ENCODE assay signal across 1 cellular context in the genomic region with DNA sequence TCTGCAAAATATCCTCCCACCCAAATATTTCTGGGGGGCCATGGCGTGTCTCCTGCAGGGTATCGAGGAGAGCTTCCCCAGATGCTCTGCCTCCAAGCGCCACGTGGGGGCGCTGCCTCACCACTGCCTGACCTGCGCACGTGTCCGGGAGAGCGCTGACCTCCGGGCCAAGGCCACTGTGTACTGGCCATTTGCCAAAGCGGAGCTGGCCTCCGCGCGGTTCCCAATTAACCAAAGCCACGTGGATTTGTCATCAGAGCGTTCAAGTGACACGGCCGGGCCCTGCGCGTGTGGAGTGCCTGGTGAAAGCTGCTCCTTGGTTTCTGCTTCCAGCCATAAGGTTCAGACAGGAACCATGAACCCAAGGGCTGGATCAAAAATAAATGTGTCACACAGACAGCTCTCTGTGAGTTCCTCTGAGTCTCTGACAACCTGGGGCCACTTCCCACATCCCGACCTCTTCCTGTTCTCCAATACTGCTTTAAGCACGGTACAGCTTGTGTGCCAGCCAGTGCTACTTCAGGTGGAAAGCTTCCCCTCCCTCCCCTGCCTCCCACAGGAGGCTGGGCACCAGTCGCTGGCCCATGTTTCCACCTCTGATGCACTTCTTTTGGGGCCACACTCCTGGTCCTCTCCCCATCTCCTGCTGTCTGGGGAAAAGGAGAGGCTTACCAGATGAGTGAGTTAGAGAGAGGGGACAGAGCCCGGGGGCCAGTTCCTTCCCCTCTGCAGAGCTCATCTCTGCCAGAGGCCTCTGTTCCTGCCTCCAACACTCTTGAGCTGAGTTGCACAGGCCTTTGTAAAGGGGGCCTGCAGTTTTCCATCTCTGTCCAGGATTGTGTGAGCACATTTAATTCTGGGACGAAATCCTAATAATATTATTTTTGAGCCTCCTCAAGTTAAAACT.
TF ChIP-seq lines count a peak whose summit lies in the region.

No MANE protein-coding gene starts in this region.

TF ChIP-seq in HepG2, 621 proteins besides CTCF, POLR2A, EP300 and RAD21 (continued from another document and continues in another):
- TF ChIP-seq FOXP4 (CRISPR knock-in tag; IDR thresholded peaks at IDR 0.05) (peak; percentile 71), ZFP62 (CRISPR knock-in tag; IDR thresholded peaks at IDR 0.05) (no peak), ZNF615 (CRISPR knock-in tag; IDR thresholded peaks at IDR 0.05; ENCODE audit: borderline replicate concordance) (0 out of 2 replicates have a peak, but pooled peaks have one; percentile 35), NFIB (CRISPR knock-in tag; IDR thresholded peaks at IDR 0.05; ENCODE audit: borderline replicate concordance) (no peak), ELF3 (CRISPR knock-in tag; IDR thresholded peaks at IDR 0.05) (peak; percentile 73), ZBTB10 (CRISPR knock-in tag; IDR thresholded peaks at IDR 0.05; ENCODE audit: borderline replicate concordance) (no peak), ATF7 (IDR thresholded peaks at IDR 0.05) (no peak), ATF7 (CRISPR knock-in tag; IDR thresholded peaks at IDR 0.05) (no peak), BRCA1 (CRISPR knock-in tag; IDR thresholded peaks at IDR 0.05) (no peak), ZBTB21 (CRISPR knock-in tag; IDR thresholded peaks at IDR 0.05) (no peak), ZNF496 (CRISPR knock-in tag; IDR thresholded peaks at IDR 0.05; ENCODE audit: insufficient replicate concordance) (no peak), RCOR2 (CRISPR knock-in tag; IDR thresholded peaks at IDR 0.05) (0 out of 2 replicates have a peak, but pooled peaks have one; percentile 27), TBP (CRISPR knock-in tag; IDR thresholded peaks at IDR 0.05) (no peak), ZNF501 (CRISPR knock-in tag; IDR thresholded peaks at IDR 0.05) (peak; percentile 84), ZNF605 (CRISPR knock-in tag; IDR thresholded peaks at IDR 0.05) (no peak; the same call in 1 of the 2 replicates), ZBTB39 (CRISPR knock-in tag; IDR thresholded peaks at IDR 0.05) (no peak), NFYB (CRISPR knock-in tag; IDR thresholded peaks at IDR 0.05) (peak; percentile 46; the same call in 1 of the 2 replicates), ZNF713 (CRISPR knock-in tag; IDR thresholded peaks at IDR 0.05) (no peak), ZNF749 (CRISPR knock-in tag; IDR thresholded peaks at IDR 0.05; ENCODE audit: borderline replicate concordance) (peak; percentile 73; the same call in 1 of the 2 replicates), MIXL1 (CRISPR knock-in tag; IDR thresholded peaks at IDR 0.05) (peak; percentile 91), ZNF281 (CRISPR knock-in tag; IDR thresholded peaks at IDR 0.05; ENCODE audit: borderline replicate concordance) (no peak), ZNF382 (CRISPR knock-in tag; IDR thresholded peaks at IDR 0.05; ENCODE audit: borderline replicate concordance) (no peak), TBX2 (CRISPR knock-in tag; IDR thresholded peaks at IDR 0.05; ENCODE audit: borderline replicate concordance) (peak; percentile 70; the same call in 1 of the 2 replicates), CREM (IDR thresholded peaks at IDR 0.05) (peak; percentile 24; the same call in 1 of the 2 replicates), CREM (CRISPR knock-in tag; IDR thresholded peaks at IDR 0.05) (no peak), SNAI1 (CRISPR knock-in tag; IDR thresholded peaks at IDR 0.05; ENCODE audit: borderline replicate concordance) (no peak), SMARCC2 (IDR thresholded peaks at IDR 0.05) (no peak), ZEB1 (IDR thresholded peaks at IDR 0.05; ENCODE audit: insufficient replicate concordance, low read depth) (no peak), KDM1A (CRISPR knock-in tag; IDR thresholded peaks at IDR 0.05) (no peak), ZNF557 (CRISPR knock-in tag; IDR thresholded peaks at IDR 0.05) (no peak), NAIF1 (CRISPR knock-in tag; IDR thresholded peaks at IDR 0.05; ENCODE audit: borderline replicate concordance) (peak; percentile 42; the same call in 1 of the 2 replicates), PRPF4 (IDR thresholded peaks at IDR 0.05; ENCODE audit: low read depth, low read length, poor library complexity, severe bottlenecking) (no peak), HNRNPUL1 (IDR thresholded peaks at IDR 0.05; ENCODE audit: low read depth, low read length) (no peak), ZNF33B (CRISPR knock-in tag; IDR thresholded peaks at IDR 0.05) (0 out of 2 replicates have a peak, but pooled peaks have one; percentile 35), MAFF (IDR thresholded peaks at IDR 0.05; ENCODE audit: low read depth, low read length) (no peak), ETS1 (CRISPR knock-in tag; IDR thresholded peaks at IDR 0.05) (no peak), ZFP82 (CRISPR knock-in tag; IDR thresholded peaks at IDR 0.05; ENCODE audit: borderline replicate concordance) (no peak), ZMYM2 (CRISPR knock-in tag; IDR thresholded peaks at IDR 0.05) (no peak)
- TF ChIP-seq, protein P1, sequence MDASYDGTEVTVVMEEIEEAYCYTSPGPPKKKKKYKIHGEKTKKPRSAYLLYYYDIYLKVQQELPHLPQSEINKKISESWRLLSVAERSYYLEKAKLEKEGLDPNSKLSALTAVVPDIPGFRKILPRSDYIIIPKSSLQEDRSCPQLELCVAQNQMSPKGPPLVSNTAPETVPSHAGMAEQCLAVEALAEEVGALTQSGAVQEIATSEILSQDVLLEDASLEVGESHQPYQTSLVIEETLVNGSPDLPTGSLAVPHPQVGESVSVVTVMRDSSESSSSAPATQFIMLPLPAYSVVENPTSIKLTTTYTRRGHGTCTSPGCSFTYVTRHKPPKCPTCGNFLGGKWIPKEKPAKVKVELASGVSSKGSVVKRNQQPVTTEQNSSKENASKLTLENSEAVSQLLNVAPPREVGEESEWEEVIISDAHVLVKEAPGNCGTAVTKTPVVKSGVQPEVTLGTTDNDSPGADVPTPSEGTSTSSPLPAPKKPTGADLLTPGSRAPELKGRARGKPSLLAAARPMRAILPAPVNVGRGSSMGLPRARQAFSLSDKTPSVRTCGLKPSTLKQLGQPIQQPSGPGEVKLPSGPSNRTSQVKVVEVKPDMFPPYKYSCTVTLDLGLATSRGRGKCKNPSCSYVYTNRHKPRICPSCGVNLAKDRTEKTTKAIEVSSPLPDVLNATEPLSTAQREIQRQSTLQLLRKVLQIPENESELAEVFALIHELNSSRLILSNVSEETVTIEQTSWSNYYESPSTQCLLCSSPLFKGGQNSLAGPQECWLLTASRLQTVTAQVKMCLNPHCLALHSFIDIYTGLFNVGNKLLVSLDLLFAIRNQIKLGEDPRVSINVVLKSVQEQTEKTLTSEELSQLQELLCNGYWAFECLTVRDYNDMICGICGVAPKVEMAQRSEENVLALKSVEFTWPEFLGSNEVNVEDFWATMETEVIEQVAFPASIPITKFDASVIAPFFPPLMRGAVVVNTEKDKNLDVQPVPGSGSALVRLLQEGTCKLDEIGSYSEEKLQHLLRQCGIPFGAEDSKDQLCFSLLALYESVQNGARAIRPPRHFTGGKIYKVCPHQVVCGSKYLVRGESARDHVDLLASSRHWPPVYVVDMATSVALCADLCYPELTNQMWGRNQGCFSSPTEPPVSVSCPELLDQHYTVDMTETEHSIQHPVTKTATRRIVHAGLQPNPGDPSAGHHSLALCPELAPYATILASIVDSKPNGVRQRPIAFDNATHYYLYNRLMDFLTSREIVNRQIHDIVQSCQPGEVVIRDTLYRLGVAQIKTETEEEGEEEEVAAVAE (CRISPR knock-in tag; IDR thresholded peaks at IDR 0.05; ENCODE audit: borderline replicate concordance) = no peak
